In the genomic region with DNA sequence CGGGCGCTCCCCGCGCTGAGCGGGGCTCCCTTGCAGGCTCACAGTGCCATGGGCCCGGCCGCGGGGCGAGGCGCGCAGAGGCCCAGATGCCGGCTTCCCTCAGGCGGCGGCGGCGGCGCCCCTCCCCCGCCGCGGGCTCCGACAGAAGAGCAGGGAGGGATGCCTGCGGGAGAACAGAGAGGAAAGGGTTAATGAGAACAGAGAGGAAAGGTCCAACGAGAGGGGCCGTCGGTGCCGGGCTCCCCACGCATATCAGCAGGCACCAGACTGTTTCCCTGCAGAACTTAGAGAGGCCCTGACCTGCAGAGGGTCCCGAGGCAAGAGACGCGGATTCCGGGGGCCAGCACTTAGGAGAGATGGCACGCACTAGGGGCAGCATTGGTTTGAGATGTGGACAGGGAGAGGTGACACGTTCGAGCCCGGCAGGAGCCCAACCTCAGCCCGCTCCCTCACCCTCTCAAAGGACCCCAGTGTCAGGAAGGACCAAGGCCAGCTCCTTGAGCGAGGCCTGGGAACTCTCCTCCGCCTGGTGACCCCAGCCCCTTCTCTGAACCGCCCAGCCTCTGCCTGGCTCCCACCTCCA, we compare ENCODE assay signal across 15 cellular contexts. TPM values are rescaled to one million over a fixed set of nuclear protein-coding genes. Genes with fewer than 3 reads are reported as not detected.
DNase-seq lines count a peak whose midpoint lies in the region; ATAC-seq and TF ChIP-seq lines count a peak whose summit lies in the region.
"Had no signal": no experiment of that assay in that cellular context is flagged by ENCODE, and none has a peak within 500 bp of the region (broad histone marks: within the 10 kb centered on the region; RNA-seq: fewer than 3 reads in every experiment).

No MANE protein-coding gene starts in this region.

- H3K27ac Mint-ChIP-seq in activated T-helper 1 cell treated with anti-CD3 and anti-CD28 coated beads, Interleukin-12 subunit alpha, Interleukin-12 subunit beta, Interleukin-2, Interleukin-4 antibody, amounts not matched to agents 30 ng/mL and 10 ng/mL and 1 ng/mL, durations not matched to agents 14 hours and 24 hours and 36 hours: peak overlapping the region; percentile 70
- H3K27ac Mint-ChIP-seq in memory B cell: peak overlapping the region; percentile 18

- peaks cover 3% of the 10 kb centered on the region for H3K36me3 Mint-ChIP-seq in activated T-helper 1 cell treated with anti-CD3 and anti-CD28 coated beads, Interleukin-12 subunit alpha, Interleukin-12 subunit beta, Interleukin-2, Interleukin-4 antibody, amounts not matched to agents 30 ng/mL and 10 ng/mL and 1 ng/mL, durations not matched to agents 14 hours and 24 hours and 36 hours (ENCODE audit: low read depth)
- peaks cover 2% of the 10 kb centered on the region for H3K36me3 Mint-ChIP-seq in memory B cell

- no peak for TF ChIP-seq CTCF in left ventricle myocardium inferior (IDR thresholded peaks at IDR 0.05; ENCODE audit: borderline replicate concordance)
- no peak for TF ChIP-seq CTCF in heart right ventricle (IDR thresholded peaks at IDR 0.05)

- ATAC-seq in heart right ventricle (no peak), memory B cell (ENCODE audit: low read depth) (no peak), HG02840 (IDR thresholded peaks at IDR 0.05; ENCODE audit: low FRiP score, unreplicated experiment) (no peak)

- H3K4me1 Mint-ChIP-seq in activated T-helper 1 cell treated with anti-CD3 and anti-CD28 coated beads, Interleukin-12 subunit alpha, Interleukin-12 subunit beta, Interleukin-2, Interleukin-4 antibody, amounts not matched to agents 30 ng/mL and 10 ng/mL and 1 ng/mL, durations not matched to agents 14 hours and 24 hours and 36 hours (ENCODE audit: low read depth): peaks cover 5% of the 10 kb centered on the region
- peaks cover 24% of the 10 kb centered on the region for H3K4me1 Mint-ChIP-seq in memory B cell

- 4 to 6% methylated on average over 39 of the region's 39 CpGs for WGBS in heart right ventricle, 2 donors
- WGBS in thymus: 16% methylated on average over 39 of the region's 39 CpGs

- H3K9me3 ChIP-seq in left ventricle myocardium inferior (replicated peaks) (no peaks in the 10 kb centered on the region), heart right ventricle (no peaks in the 10 kb centered on the region), thymus (ENCODE audit: control insufficient read depth) (no peaks in the 10 kb centered on the region)
- H3K9me3 ChIP-seq: BE2C, body of pancreas, heart left ventricle, prostate gland had no signal

- no peak overlapping the region for H3K4me3 Mint-ChIP-seq in activated T-helper 1 cell treated with anti-CD3 and anti-CD28 coated beads, Interleukin-12 subunit alpha, Interleukin-12 subunit beta, Interleukin-2, Interleukin-4 antibody, amounts not matched to agents 30 ng/mL and 10 ng/mL and 1 ng/mL, durations not matched to agents 14 hours and 24 hours and 36 hours
- peak overlapping the region; percentile 55 for H3K4me3 Mint-ChIP-seq in memory B cell

- H3K27me3 Mint-ChIP-seq in activated T-helper 1 cell treated with anti-CD3 and anti-CD28 coated beads, Interleukin-12 subunit alpha, Interleukin-12 subunit beta, Interleukin-2, Interleukin-4 antibody, amounts not matched to agents 30 ng/mL and 10 ng/mL and 1 ng/mL, durations not matched to agents 14 hours and 24 hours and 36 hours (ENCODE audit: insufficient read depth): peaks cover 77% of the 10 kb centered on the region
- H3K27me3 Mint-ChIP-seq in memory B cell: peaks cover 52% of the 10 kb centered on the region

- peaks cover 100% of the 10 kb centered on the region for H3K27me3 ChIP-seq in left ventricle myocardium inferior (ENCODE audit: low read depth)
- H3K27me3 ChIP-seq in heart right ventricle: peaks cover 32 to 100% (median 98%) of the 10 kb centered on the region in 7 donors
- H3K27me3 ChIP-seq in thymus (ENCODE audit: control insufficient read depth, insufficient read depth): peaks cover 66% of the 10 kb centered on the region
- H3K27me3 ChIP-seq: BE2C had no signal

- DNase-seq in left ventricle myocardium inferior (no peak), heart right ventricle (no peak), memory B cell (ENCODE audit: low spot score in 2 of 2) (no peak), NCI-H524 treated with DMSO at 0.1 percent for 48 hours (lab: John Stamatoyannopoulos, UW) (no peak), D341Med (ENCODE audit: low spot score) (no peak)
- no peak for DNase-seq in activated T-helper 1 cell treated with anti-CD3 and anti-CD28 coated beads, Interleukin-12 subunit alpha, Interleukin-12 subunit beta, Interleukin-2, Interleukin-4 antibody, amounts not matched to agents 30 ng/mL and 10 ng/mL and 1 ng/mL, durations not matched to agents 14 hours and 24 hours and 36 hours (ENCODE audit: low spot score)
- DNase-seq: activated T-cell treated with anti-CD3 and anti-CD28 coated beads, Interleukin-2, amount 50 U/mL, for 4 hours; KBM-7 had no signal

- H3K4me3 ChIP-seq in left ventricle myocardium inferior (peak overlapping the region; percentile 23), heart right ventricle (peak overlapping the region in 1 of 10 donors; percentile 7), thymus (ENCODE audit: low read length) (peak overlapping the region; percentile 23)
- H3K4me3 ChIP-seq: body of pancreas had no signal

- H3K4me1 ChIP-seq in left ventricle myocardium inferior (peaks cover 8% of the 10 kb centered on the region), heart right ventricle (peaks cover 0 to 8% (median 0%) of the 10 kb centered on the region in 9 donors), thymus (ENCODE audit: control insufficient read depth, insufficient read depth, low read length) (peaks cover 10% of the 10 kb centered on the region)
- H3K4me1 ChIP-seq: BE2C, prostate gland had no signal

- H3K9me3 Mint-ChIP-seq in activated T-helper 1 cell treated with anti-CD3 and anti-CD28 coated beads, Interleukin-12 subunit alpha, Interleukin-12 subunit beta, Interleukin-2, Interleukin-4 antibody, amounts not matched to agents 30 ng/mL and 10 ng/mL and 1 ng/mL, durations not matched to agents 14 hours and 24 hours and 36 hours: no peaks in the 10 kb centered on the region
- H3K9me3 Mint-ChIP-seq in memory B cell: no peaks in the 10 kb centered on the region
- H3K9me3 Mint-ChIP-seq: activated T-cell treated with anti-CD3 and anti-CD28 coated beads, Interleukin-2, amount 50 U/mL, for 4 hours had no signal

- intact Hi-C loops in left ventricle myocardium inferior (cut with micrococcal nuclease): no loop called here
- intact Hi-C loops in heart right ventricle (cut with DNase I): no loop called here
- intact Hi-C loops in activated T-helper 1 cell treated with anti-CD3 and anti-CD28 coated beads, Interleukin-12 subunit alpha, Interleukin-12 subunit beta, Interleukin-2, Interleukin-4 antibody, amounts not matched to agents 30 ng/mL and 10 ng/mL and 1 ng/mL, durations not matched to agents 14 hours and 24 hours and 36 hours (cut with micrococcal nuclease): no loop called here

- H3K27ac ChIP-seq in left ventricle myocardium inferior (replicated peaks) (no peak overlapping the region), heart right ventricle (no peak overlapping the region), thymus (ENCODE audit: low read depth) (no peak overlapping the region)
- H3K27ac ChIP-seq: body of pancreas, heart left ventricle, prostate gland had no signal

- no peaks in the 10 kb centered on the region for H3K36me3 ChIP-seq in left ventricle myocardium inferior
- H3K36me3 ChIP-seq in heart right ventricle: no peaks in the 10 kb centered on the region
- H3K36me3 ChIP-seq in thymus (ENCODE audit: control insufficient read depth, insufficient read depth): no peaks in the 10 kb centered on the region
- H3K36me3 ChIP-seq: BE2C, heart left ventricle, prostate gland had no signal

RNA-seq across cellular contexts. Expression of a gene that starts 9.1 kb away (rescaled TPM):
- total RNA-seq in left ventricle myocardium inferior (0.71 TPM), heart right ventricle (1 to 10 TPM in 6 of 10 donors, under 1 TPM in 4; 0.81 to 5.5 (median 1.4) TPM)
- polyA plus RNA-seq in heart right ventricle (1 to 10 TPM in 1 of 2 donors, under 1 TPM in 1; 0.45 to 1.8 TPM), thymus (1.6 TPM)
- 0.17 and 0.23 TPM in 2 replicates for total RNA-seq in activated T-helper 1 cell treated with anti-CD3 and anti-CD28 coated beads, Interleukin-12 subunit alpha, Interleukin-12 subunit beta, Interleukin-2, Interleukin-4 antibody, amounts not matched to agents 30 ng/mL and 10 ng/mL and 1 ng/mL, durations not matched to agents 14 hours and 24 hours and 36 hours

RNA-seq across cellular contexts. Expression of a gene that starts 30.1 kb away (rescaled TPM):
- total RNA-seq in left ventricle myocardium inferior (21.1 TPM), heart right ventricle (10 to 100 TPM; 18.9 to 49.8 (median 25.4) TPM)
- polyA plus RNA-seq in heart right ventricle (100 to 1,000 TPM in 1 of 2 donors, 10 to 100 TPM in 1; 31.3 to 128 TPM), thymus (227 TPM)
- 15.8 and 19.5 TPM in 2 replicates for total RNA-seq in activated T-helper 1 cell treated with anti-CD3 and anti-CD28 coated beads, Interleukin-12 subunit alpha, Interleukin-12 subunit beta, Interleukin-2, Interleukin-4 antibody, amounts not matched to agents 30 ng/mL and 10 ng/mL and 1 ng/mL, durations not matched to agents 14 hours and 24 hours and 36 hours
- polyA plus RNA-seq: mammary epithelial cell had no signal

RNA-seq across cellular contexts. Expression of a gene that starts 45.9 kb away (rescaled TPM):
- 89.5 TPM for total RNA-seq in left ventricle myocardium inferior
- 100 to 1,000 TPM in 8 of 10 donors, 10 to 100 TPM in 2; 76.8 to 249 (median 132) TPM for total RNA-seq in heart right ventricle
- polyA plus RNA-seq in heart right ventricle: 10 to 100 TPM; 11.3 to 90.1 TPM
- 2.7 and 4.8 TPM in 2 replicates for total RNA-seq in activated T-helper 1 cell treated with anti-CD3 and anti-CD28 coated beads, Interleukin-12 subunit alpha, Interleukin-12 subunit beta, Interleukin-2, Interleukin-4 antibody, amounts not matched to agents 30 ng/mL and 10 ng/mL and 1 ng/mL, durations not matched to agents 14 hours and 24 hours and 36 hours
- polyA plus RNA-seq in thymus: 3.5 TPM

Comparison
In these comparisons a context has a peak if more than half of its experiments do, and no peak if none do; other contexts are left out.
1. RNA of a gene that starts 45.9 kb away (total RNA-seq): 76.8 to 249 TPM in heart right ventricle and 89.5 TPM in left ventricle myocardium inferior (single experiment); 2.7 to 4.8 TPM in activated T-helper 1 cell treated with anti-CD3 and anti-CD28 coated beads, Interleukin-12 subunit alpha, Interleukin-12 subunit beta, Interleukin-2, Interleukin-4 antibody, amounts not matched to agents 30 ng/mL and 10 ng/mL and 1 ng/mL, durations not matched to agents 14 hours and 24 hours and 36 hours; every median in the first group is over 10 times any median in the second.